ENCODE assay signal across 8 cellular contexts in genomic region chr13:52851153-52851962, GRCh38. TPM values are rescaled to one million over a fixed set of nuclear protein-coding genes. Genes with fewer than 3 reads are reported as not detected.
DNase-seq lines count a peak whose midpoint lies in the region; ATAC-seq, FAIRE-seq and TF ChIP-seq lines count a peak whose summit lies in the region.

No MANE protein-coding gene starts in this region.

- TF ChIP-seq RAD21 in GM12878 (IDR thresholded peaks at IDR 0.05; ENCODE audit: insufficient read depth, low read depth, low read length): 0 out of 2 replicates have a peak, but pooled peaks have one; percentile 3

- H4K20me1 ChIP-seq in GM12878 (ENCODE audit: control insufficient read depth, insufficient read depth): no peaks in the 10 kb centered on the region

- no peaks in the 10 kb centered on the region; a peak in 3 of 4 replicates for H3K27me3 ChIP-seq in GM12878 (replicated peaks in 1 of 2; ENCODE audit: control insufficient read depth in 2 of 2, insufficient read depth in 2 of 2, low read length in 1 of 2)
- peaks cover 42 to 56% (median 53%) of the 10 kb centered on the region in 3 donors for H3K27me3 ChIP-seq in skeletal muscle tissue (ENCODE audit: control insufficient read depth in 3 of 3, insufficient read depth in 3 of 3, low read length in 3 of 3)

- H3K4me3 Mint-ChIP-seq in immature natural killer cell: peak overlapping the region; percentile 27 to 76 (median 71)

- H3K4me1 Mint-ChIP-seq in immature natural killer cell: peaks cover 26 to 29% of the 10 kb centered on the region in 2 donors

- in situ Hi-C loops in GM12878 (cut with MboI): no loop called here

- no peak for TF ChIP-seq CTCF in GM12878 (IDR thresholded peaks at IDR 0.05 in 2 of 3, conservative IDR thresholded peaks at IDR 0.05 in 1 of 3; ENCODE audit: control insufficient read depth in 2 of 3, extremely low read depth in 1 of 3, insufficient read depth in 1 of 3, low read depth in 3 of 3, low read length in 3 of 3)

- RAD21 ChIA-PET in GM12878 (lab: Charles Lee; ENCODE audit: unreplicated experiment): no interaction called here

- intact Hi-C loops in GM12878 (cut with micrococcal nuclease; ENCODE audit: unreplicated experiment): loop anchor here (10.0 kb wide), 1 partner anchor 303 kb away; no protein-coding TSS in a partner anchor

- 0 out of 4 replicates have a peak, but pooled peaks have one; percentile 17 to 23 for TF ChIP-seq EP300 in GM12878 (IDR thresholded peaks at IDR 0.05; ENCODE audit: borderline replicate concordance in 1 of 2, control insufficient read depth in 1 of 2, low read depth in 2 of 2, low read length in 2 of 2)

- no peak overlapping the region for H3K27ac Mint-ChIP-seq in immature natural killer cell

- H3K4me3 ChIP-seq in GM12878 (peak overlapping the region; percentile 58), skeletal muscle tissue (ENCODE audit: low read length in 3 of 3) (peak overlapping the region; percentile 63 to 83 (median 70))

- peaks cover 21% of the 10 kb centered on the region; the same call in 2 of the 3 replicates for H3K9me3 ChIP-seq in GM12878 (replicated peaks; ENCODE audit: control insufficient read depth, insufficient read depth, low read length)
- no peaks in the 10 kb centered on the region for H3K9me3 ChIP-seq in skeletal muscle tissue (ENCODE audit: control insufficient read depth in 3 of 3, low read length in 3 of 3)

- H3K36me3 Mint-ChIP-seq in immature natural killer cell: peaks cover 4 to 11% (median 8%) of the 10 kb centered on the region in 3 donors

- peak; percentile 86 for ATAC-seq in GM18858 (IDR thresholded peaks at IDR 0.05; ENCODE audit: unreplicated experiment)
- peak; percentile 81 for ATAC-seq in HG03039 (IDR thresholded peaks at IDR 0.05; ENCODE audit: unreplicated experiment)
- peak; percentile 88 for ATAC-seq in GM12878

- no TSS peak for BruUV-seq in GM12878 (replicated peaks; lab: Mats Ljungman, UMichigan)

- H3K27ac ChIP-seq in GM12878 (ENCODE audit: control insufficient read depth, insufficient read depth) (peak overlapping the region; percentile 92), skeletal muscle tissue (ENCODE audit: low read depth, low read length) (no peak overlapping the region)

- no peak; the same call in 1 of the 2 replicates for TF ChIP-seq POLR2A in GM12878 (IDR thresholded peaks at IDR 0.05; ENCODE audit: low read depth, low read length)

- peaks cover 6 to 22% (median 14%) of the 10 kb centered on the region in 6 donors for H3K9me3 Mint-ChIP-seq in immature natural killer cell

- peak; percentile 91 for FAIRE-seq in GM12878 (lab: Jason Lieb, UNC)

- H2AFZ ChIP-seq in GM12878 (ENCODE audit: control insufficient read depth, low read depth, low read length): peak overlapping the region; percentile 73

- H3K4me1 ChIP-seq in GM12878 (ENCODE audit: control insufficient read depth, insufficient read depth, low read length) (peaks cover 30% of the 10 kb centered on the region), skeletal muscle tissue (ENCODE audit: control insufficient read depth in 3 of 3, insufficient read depth in 3 of 3, low read length in 3 of 3) (peaks cover 18 to 38% (median 20%) of the 10 kb centered on the region in 3 donors)

- H3K4me2 ChIP-seq in GM12878 (ENCODE audit: control insufficient read depth, insufficient read depth): peak overlapping the region; percentile 96

- POLR2A ChIA-PET in GM12878 (lab: Charles Lee): no interaction called here

- H3K36me3 ChIP-seq in GM12878 (ENCODE audit: control insufficient read depth in 2 of 2, insufficient read depth in 2 of 2, low read length in 1 of 2) (no peaks in the 10 kb centered on the region; a peak in 1 of 4 replicates), skeletal muscle tissue (ENCODE audit: control insufficient read depth in 3 of 3, insufficient read depth in 3 of 3, low read length in 3 of 3) (no peaks in the 10 kb centered on the region)

- H3K9ac ChIP-seq in GM12878 (ENCODE audit: control insufficient read depth, insufficient read depth, low read length): peak overlapping the region; percentile 71
- H3K9ac ChIP-seq in skeletal muscle tissue (ENCODE audit: low read depth in 1 of 3, low read length in 3 of 3): peak overlapping the region in 2 of 3 donors; percentile 45 to 50

- 1% methylated on average over 60 of the region's 60 CpGs for WGBS in GM12878 (ENCODE audit: insufficient coverage, insufficient replicate concordance, low lambda C conversion rate, missing lambda C conversion rate)

- no peaks in the 10 kb centered on the region for H3K79me2 ChIP-seq in GM12878 (ENCODE audit: control insufficient read depth, insufficient read depth, low read length)

- SMC1A ChIA-PET in GM12878 (lab: Charles Lee; ENCODE audit: uncharacterized antibody, unreplicated experiment): interaction anchor here (0.8 to 1.1 kb wide), 4 partner anchors 40 to 130 kb away, joined by 3 read pairs; no protein-coding TSS in a partner anchor

- DNase-seq in Ammon's horn (ENCODE audit: low spot score): peak; percentile 68
- DNase-seq in NCI-H2227 treated with DMSO at 0.1 percent for 48 hours (lab: John Stamatoyannopoulos, UW): peak; percentile 69
- DNase-seq in GM12878 (ENCODE audit: low read depth, low spot score): peak; percentile 46
- no peak for DNase-seq in immature natural killer cell
- no peak for DNase-seq in OCI-M2 (lab: John Stamatoyannopoulos, UW; ENCODE audit: unreplicated experiment)

- H3K27me3 Mint-ChIP-seq in immature natural killer cell (ENCODE audit: low read depth in 3 of 3): peaks cover 13 to 36% (median 33%) of the 10 kb centered on the region in 3 donors

- CTCF ChIA-PET in GM12878 (lab: Yijun Ruan, JAX): interaction anchor here (0.9 to 2.1 kb wide), 5 partner anchors 9 to 117 kb away, joined by 3 to 6 read pairs (median 4); no protein-coding TSS in a partner anchor

TF ChIP-seq in GM12878, 131 proteins besides CTCF, POLR2A, EP300 and RAD21 (continues in another document):
- TF ChIP-seq NRF1 (conservative IDR thresholded peaks at IDR 0.05; ENCODE audit: low read depth, low read length) (no peak), KAT2A (conservative IDR thresholded peaks at IDR 0.05; ENCODE audit: control insufficient read depth, low read depth, low read length) (no peak), FOXK2 (IDR thresholded peaks at IDR 0.05) (no peak), POU2F2 (IDR thresholded peaks at IDR 0.05; ENCODE audit: borderline replicate concordance, low read depth, low read length) (peak; percentile 97), CEBPB (IDR thresholded peaks at IDR 0.05; ENCODE audit: borderline replicate concordance in 1 of 2, low read depth in 2 of 2, low read length in 2 of 2) (no peak), NFYA (IDR thresholded peaks at IDR 0.05; ENCODE audit: borderline replicate concordance, low read depth, low read length) (no peak), ATF2 (IDR thresholded peaks at IDR 0.05; ENCODE audit: low read length) (peak; percentile 75), IRF4 (IDR thresholded peaks at IDR 0.05; ENCODE audit: low read depth, low read length) (peak; percentile 32; the same call in 1 of the 2 replicates), POLR2AphosphoS2 (IDR thresholded peaks at IDR 0.05; ENCODE audit: low read depth, low read length) (no peak), PKNOX1 (IDR thresholded peaks at IDR 0.05) (peak; percentile 92), GATAD2B (conservative IDR thresholded peaks at IDR 0.05; ENCODE audit: low read depth) (no peak), NBN (IDR thresholded peaks at IDR 0.05) (no peak), NFXL1 (IDR thresholded peaks at IDR 0.05; ENCODE audit: borderline replicate concordance) (no peak), ZNF24 (IDR thresholded peaks at IDR 0.05) (no peak)

RNA-seq across cellular contexts. Expression of gene PCDH8, which starts 2.9 kb away (rescaled TPM):
- not detected in 2 replicates for total RNA-seq in GM12878 (2013; cell fraction: nucleolus; rRNA removed)
- 0.38 and 0.62 TPM in 2 replicates for total RNA-seq in GM12878 (2014; rRNA removed)
- total RNA-seq in GM12878 (2014; rRNA removed; fragmentation: Illumina TruSeq; extraction: Trizol): 0.41 and 0.45 TPM in 2 replicates
- 0.16 and 0.31 TPM in 2 replicates for total RNA-seq in GM12878 (2021)
- polyA plus RNA-seq in GM12878 (2011; ENCODE audit: low read depth): not detected
- not detected in 2 replicates for polyA plus RNA-seq in GM12878 (2011; rRNA removed)
- polyA plus RNA-seq in GM12878 (2011; cell fraction: cytosol; rRNA removed): not detected in 2 replicates
- polyA plus RNA-seq in GM12878 (2011; cell fraction: nucleus; rRNA removed): 0.15 TPM in 1 of 2 replicates, not detected in the other
- 0.03 TPM in 1 of 2 replicates, not detected in the other for polyA plus RNA-seq in GM12878 (2012)
- 0.72 and 0.86 TPM in 2 replicates for polyA plus RNA-seq in GM12878 (2014; fragmentation: Illumina TruSeq; extraction: Trizol)
- polyA plus RNA-seq in GM12878 (2014; fragmentation: Nextera tagmentation; extraction: Ambion mirVana): under 1 TPM; 0.03 to 0.22 TPM
- polyA plus RNA-seq in GM12878 (2014; rRNA removed): 0.11 and 0.86 TPM in 2 replicates
- polyA plus RNA-seq in GM12878 (2016; fragmentation: Nextera tagmentation; extraction: Ambion mirVana): under 1 TPM; 0.15 to 0.84 TPM
- not detected in 2 replicates for polyA minus RNA-seq in GM12878 (2011; rRNA and poly(A)+ RNA removed)
- polyA minus RNA-seq in GM12878 (2011; cell fraction: cytosol; rRNA and poly(A)+ RNA removed): not detected in 2 replicates
- polyA minus RNA-seq in GM12878 (2011; cell fraction: nucleus; rRNA and poly(A)+ RNA removed): not detected in 2 replicates
- not detected for polyA plus RNA-seq in immature natural killer cell
- 3.1 TPM for total RNA-seq in skeletal muscle tissue

Comparison
In these comparisons a context has a peak if more than half of its experiments do, and no peak if none do; other contexts are left out.
1. DNase-seq: peak in Ammon's horn (single experiment), NCI-H2227 treated with DMSO at 0.1 percent for 48 hours (single experiment) and GM12878 (single experiment); none in immature natural killer cell (0 of 3) and OCI-M2 (single experiment).
2. Peak in every context shown above with its lines, with median percentiles within 50 percentile points of each other: ATAC-seq.